Comparison of ENCODE assay signal across 9 cellular contexts in the genomic region with DNA sequence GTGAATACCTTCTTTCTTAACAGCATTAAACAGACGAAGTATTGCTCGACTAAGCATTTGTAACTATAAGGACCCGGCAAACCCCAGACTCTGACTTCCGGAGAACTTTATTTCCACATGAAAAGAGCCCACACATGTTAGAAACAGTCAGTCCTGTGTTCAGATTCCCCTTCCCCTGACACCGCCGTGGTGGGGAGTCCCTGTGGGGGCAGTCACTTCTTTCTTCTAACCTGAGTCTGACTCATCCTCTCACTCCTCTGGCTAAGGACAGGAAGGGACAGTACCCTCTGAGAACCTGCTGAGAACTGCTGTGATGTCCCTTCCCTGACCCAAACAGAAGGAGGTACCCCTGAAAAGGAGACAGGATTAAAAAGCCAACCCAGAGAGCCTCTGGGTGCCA.
A peak's percentile ranks its signal among the peaks of the same experiment; 100 is the strongest.
DNase-seq lines count a peak whose midpoint lies in the region; ATAC-seq, FAIRE-seq and TF ChIP-seq lines count a peak whose summit lies in the region.
"Had no signal": no experiment of that assay in that cellular context is flagged by ENCODE, and none has a peak within 500 bp of the region (broad histone marks: within the 10 kb centered on the region; RNA-seq: fewer than 3 reads in every experiment).

No MANE protein-coding gene starts in this region.

- ATAC-seq in WTC11: no peak; the same call in 1 of the 2 replicates
- peak; percentile 27 for ATAC-seq in esophagus mucosa
- no peak for ATAC-seq in GM21390 (IDR thresholded peaks at IDR 0.05; ENCODE audit: unreplicated experiment)

- no peaks in the 10 kb centered on the region for H3K36me3 ChIP-seq in brain microvascular endothelial cell (replicated peaks)

- peak; percentile 52 for FAIRE-seq in GM18507 (lab: Jason Lieb, UNC)

- H3K27ac Mint-ChIP-seq in WTC11: peak overlapping the region; percentile 24; the same call in 1 of the 2 replicates

- H3K27ac ChIP-seq in brain microvascular endothelial cell: no peak overlapping the region

- H3K4me3 ChIP-seq in brain microvascular endothelial cell (ENCODE audit: low read depth, low read length): no peak overlapping the region

- no peaks in the 10 kb centered on the region for H3K27me3 ChIP-seq in brain microvascular endothelial cell (replicated peaks)

- peaks cover 76% of the 10 kb centered on the region for H3K4me1 Mint-ChIP-seq in WTC11

- DNase-seq in GM18507 (ENCODE audit: extremely low spot score, insufficient read length, low read depth): no peak
- no peak for DNase-seq in WTC11 (ENCODE audit: low spot score)
- DNase-seq in stimulated activated CD4-positive, alpha-beta T cell treated with anti-CD3 and anti-CD28 coated beads, TNF-alpha, amount 100 ng/mL, for 48 hours (ENCODE audit: low read depth in 3 of 3): peak in 2 of 3 donors; percentile 20 to 27
- DNase-seq in RPMI8226: no peak
- no peak for DNase-seq in brain microvascular endothelial cell
- DNase-seq in middle frontal gyrus (ENCODE audit: extremely low spot score, low spot score): no peak
- DNase-seq: cerebellar nuclear complex had no signal

- no peak overlapping the region for H3K4me3 Mint-ChIP-seq in WTC11

- in situ Hi-C loops in brain microvascular endothelial cell (cut with HindIII; ENCODE audit: low pct_ligation_motif_present, low sequenced_read_pairs): no loop called here

- CTCF ChIA-PET in WTC11 (lab: Charles Lee): interaction anchor here (0.7 to 1.1 kb wide), 2 partner anchors 30 to 171 kb away, joined by 3 read pairs; no protein-coding TSS in a partner anchor

- no peaks in the 10 kb centered on the region for H3K9me3 Mint-ChIP-seq in WTC11

- TF ChIP-seq CTCF in WTC11 (IDR thresholded peaks at IDR 0.05) (no peak), brain microvascular endothelial cell (IDR thresholded peaks at IDR 0.05; ENCODE audit: low read depth, low read length, missing control alignments) (no peak)

- POLR2A ChIA-PET in WTC11 (lab: Charles Lee): no interaction called here

- H3K36me3 Mint-ChIP-seq in WTC11: no peaks in the 10 kb centered on the region

- H3K27me3 Mint-ChIP-seq in WTC11 (ENCODE audit: low read depth): no peaks in the 10 kb centered on the region

TF ChIP-seq in WTC11, 78 proteins besides CTCF, POLR2A, EP300 and RAD21:
- no peak for TF ChIP-seq NR2C2 (CRISPR knock-in tag; IDR thresholded peaks at IDR 0.05)

Comparison
In these comparisons a context has a peak if more than half of its experiments do, and no peak if none do; other contexts are left out.
1. DNase-seq: peak in stimulated activated CD4-positive, alpha-beta T cell treated with anti-CD3 and anti-CD28 coated beads, TNF-alpha, amount 100 ng/mL, for 48 hours (2 of 3); none in GM18507 (single experiment), WTC11 (single experiment), RPMI8226 (single experiment), brain microvascular endothelial cell (single experiment) and middle frontal gyrus (single experiment).